Comparison of ENCODE assay signal across 2 cellular contexts in the genomic region with DNA sequence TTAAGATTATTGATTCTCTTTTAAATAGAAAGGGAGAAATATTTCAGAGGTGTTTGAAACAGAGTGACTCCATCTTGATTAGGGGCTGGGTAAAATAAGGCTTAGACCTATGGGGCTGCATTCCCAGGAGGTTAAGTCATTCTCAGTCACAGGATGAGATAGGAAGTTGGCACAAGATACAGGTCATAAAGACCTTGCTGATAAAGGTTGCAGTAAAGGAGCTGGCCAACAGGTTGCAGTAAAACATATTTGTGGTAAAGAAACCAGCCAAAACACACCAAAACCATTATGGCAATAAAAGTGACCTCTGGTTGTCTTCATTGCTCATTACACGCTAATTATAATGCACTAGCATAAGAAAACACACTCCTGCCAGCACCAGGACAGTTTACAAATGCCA.
TF ChIP-seq lines count a peak whose summit lies in the region.

No MANE protein-coding gene starts in this region.

TF ChIP-seq in A549, 52 proteins besides CTCF, POLR2A, EP300 and RAD21 (continued from another document):
- no peak for TF ChIP-seq MYC (IDR thresholded peaks at IDR 0.05; ENCODE audit: borderline replicate concordance, low read length)
- TF ChIP-seq HOXB5 (CRISPR knock-in tag; IDR thresholded peaks at IDR 0.05) = no peak
- no peak for TF ChIP-seq PHF8 (IDR thresholded peaks at IDR 0.05; ENCODE audit: borderline replicate concordance, low read depth)
- TF ChIP-seq MAFK (IDR thresholded peaks at IDR 0.05; ENCODE audit: partially characterized antibody) = no peak
- TF ChIP-seq HOXA7 (CRISPR knock-in tag; IDR thresholded peaks at IDR 0.05) = no peak
- no peak for TF ChIP-seq SREBF2 (IDR thresholded peaks at IDR 0.05)
- TF ChIP-seq, protein P1, sequence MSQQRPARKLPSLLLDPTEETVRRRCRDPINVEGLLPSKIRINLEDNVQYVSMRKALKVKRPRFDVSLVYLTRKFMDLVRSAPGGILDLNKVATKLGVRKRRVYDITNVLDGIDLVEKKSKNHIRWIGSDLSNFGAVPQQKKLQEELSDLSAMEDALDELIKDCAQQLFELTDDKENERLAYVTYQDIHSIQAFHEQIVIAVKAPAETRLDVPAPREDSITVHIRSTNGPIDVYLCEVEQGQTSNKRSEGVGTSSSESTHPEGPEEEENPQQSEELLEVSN (IDR thresholded peaks at IDR 0.05; ENCODE audit: borderline replicate concordance, low read depth) = no peak
- no peak for TF ChIP-seq ZC3H11A (IDR thresholded peaks at IDR 0.05)
- TF ChIP-seq RCOR1 (IDR thresholded peaks at IDR 0.05; ENCODE audit: low read depth, low read length) = no peak
- no peak for TF ChIP-seq KDM5A (IDR thresholded peaks at IDR 0.05)
- TF ChIP-seq, protein P2, sequence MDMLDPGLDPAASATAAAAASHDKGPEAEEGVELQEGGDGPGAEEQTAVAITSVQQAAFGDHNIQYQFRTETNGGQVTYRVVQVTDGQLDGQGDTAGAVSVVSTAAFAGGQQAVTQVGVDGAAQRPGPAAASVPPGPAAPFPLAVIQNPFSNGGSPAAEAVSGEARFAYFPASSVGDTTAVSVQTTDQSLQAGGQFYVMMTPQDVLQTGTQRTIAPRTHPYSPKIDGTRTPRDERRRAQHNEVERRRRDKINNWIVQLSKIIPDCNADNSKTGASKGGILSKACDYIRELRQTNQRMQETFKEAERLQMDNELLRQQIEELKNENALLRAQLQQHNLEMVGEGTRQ (IDR thresholded peaks at IDR 0.05) = no peak
- no peak for TF ChIP-seq EHF (CRISPR knock-in tag; IDR thresholded peaks at IDR 0.05)
- TF ChIP-seq CBX2 (IDR thresholded peaks at IDR 0.05; ENCODE audit: borderline replicate concordance, low read depth) = no peak

TF ChIP-seq in GM12878, 131 proteins besides CTCF, POLR2A, EP300 and RAD21 (continued from another document):
- peak; percentile 57; the same call in 1 of the 2 replicates for TF ChIP-seq RUNX3 (IDR thresholded peaks at IDR 0.05; ENCODE audit: low read length)
